9 cellular contexts compared by ENCODE assay signal in the genomic region with DNA sequence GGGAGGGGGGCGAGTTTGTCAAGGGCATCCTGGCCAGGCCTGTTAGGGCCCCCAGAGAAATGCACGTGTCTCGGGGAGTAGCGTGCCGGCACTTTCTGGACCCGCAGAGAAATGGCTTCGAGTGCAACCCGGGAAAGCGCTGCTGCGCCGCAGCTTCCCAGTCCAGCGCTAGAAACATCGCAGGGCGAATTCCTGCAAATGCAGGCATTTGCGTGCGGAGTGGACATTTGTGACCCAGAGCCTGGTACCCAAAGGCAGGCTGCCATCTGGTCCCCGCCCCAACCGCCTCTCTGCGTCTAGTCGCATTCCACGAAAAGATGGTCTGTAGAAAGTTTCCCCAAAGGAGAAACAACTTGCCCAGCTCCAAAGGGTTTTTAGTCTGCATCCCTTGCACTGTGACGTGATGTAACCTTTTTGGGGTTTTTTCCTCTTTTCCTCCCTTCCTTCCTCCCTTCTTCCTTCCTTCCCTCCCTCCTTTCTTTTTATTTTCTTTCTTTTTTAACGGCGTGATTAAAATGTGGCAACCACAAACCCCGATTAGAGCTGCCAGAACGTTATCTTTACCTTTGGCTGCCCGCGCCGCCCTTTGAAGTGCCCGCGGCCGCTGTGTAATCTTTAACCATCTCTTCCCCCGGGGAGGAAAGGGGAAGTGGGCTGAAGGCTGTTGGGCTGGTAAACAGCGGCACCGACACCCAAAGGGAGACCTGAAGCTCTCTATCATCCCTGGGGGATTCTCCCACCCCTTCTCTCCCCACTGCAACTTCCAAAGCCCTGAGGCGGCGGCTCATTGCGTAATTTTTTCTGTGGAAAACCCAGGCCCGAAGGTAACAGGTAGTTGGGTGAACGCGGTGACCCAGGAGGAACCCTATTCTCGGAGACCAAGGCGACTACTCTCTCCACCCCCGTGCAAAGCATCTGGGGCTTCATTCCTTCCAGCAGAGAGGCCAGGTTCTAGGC. TPM values are rescaled to one million over a fixed set of nuclear protein-coding genes. Genes with fewer than 3 reads are reported as not detected.
DNase-seq lines count a peak whose midpoint lies in the region; ATAC-seq and TF ChIP-seq lines count a peak whose summit lies in the region.
"Had no signal": no experiment of that assay in that cellular context is flagged by ENCODE, and none has a peak within 500 bp of the region (broad histone marks: within the 10 kb centered on the region; RNA-seq: fewer than 3 reads in every experiment).

No MANE protein-coding gene starts in this region.

- intact Hi-C loops in vagina (cut with DNase I) = no loop called here

- no peak for TF ChIP-seq POLR2A in vagina (IDR thresholded peaks at IDR 0.05)

- DNase-seq in BE2C = peak; percentile 42
- peak; percentile 68 for DNase-seq in KBM-7
- DNase-seq in caudate nucleus (lab: John Stamatoyannopoulos, UW) = peak in 12 of 61 donors; percentile 10 to 47 (median 27)
- peak; percentile 62 for DNase-seq in midbrain (lab: John Stamatoyannopoulos, UW)
- no peak for DNase-seq in vagina (ENCODE audit: extremely low spot score in 2 of 2)
- DNase-seq in NK-92 (lab: John Stamatoyannopoulos, UW; ENCODE audit: unreplicated experiment) = no peak
- no peak for DNase-seq in NCI-H526 treated with DMSO at 0.1 percent for 48 hours (lab: John Stamatoyannopoulos, UW)

- no peak for TF ChIP-seq CTCF in BE2C (IDR thresholded peaks at IDR 0.05; ENCODE audit: low read depth, low read length)
- no peak for TF ChIP-seq CTCF in vagina (IDR thresholded peaks at IDR 0.05)

- H3K4me1 ChIP-seq in BE2C = peaks cover 6% of the 10 kb centered on the region; the same call in 1 of the 2 replicates
- peaks cover 18% of the 10 kb centered on the region for H3K4me1 ChIP-seq in vagina

- peak; percentile 59 for ATAC-seq in GM19025 (IDR thresholded peaks at IDR 0.05; ENCODE audit: low read depth, unreplicated experiment)

- H3K27ac ChIP-seq in caudate nucleus (ENCODE audit: low read depth, low read length) (peak overlapping the region; percentile 33), vagina (no peak overlapping the region)
- H3K27ac ChIP-seq: HL-60 had no signal

- H3K9me3 ChIP-seq in BE2C = peaks cover 4% of the 10 kb centered on the region
- no peaks in the 10 kb centered on the region for H3K9me3 ChIP-seq in vagina

- in situ Hi-C loops in KBM-7 (cut with MboI; ENCODE audit: low pct_unique_long_range_greater_than_20kb, low sequenced_read_pairs) = no loop called here

- H3K36me3 ChIP-seq in BE2C (no peaks in the 10 kb centered on the region), vagina (no peaks in the 10 kb centered on the region)

- no peaks in the 10 kb centered on the region for H3K27me3 ChIP-seq in BE2C
- H3K27me3 ChIP-seq in vagina = peaks cover 6% of the 10 kb centered on the region

- peak overlapping the region; percentile 86 for H3K4me3 ChIP-seq in BE2C (ENCODE audit: low read depth, low read length)
- H3K4me3 ChIP-seq in vagina = peak overlapping the region; percentile 44 to 53

RNA-seq across cellular contexts. Expression of gene LGR5, which starts 1.1 kb away (rescaled TPM):
- 16.3 TPM for polyA plus RNA-seq in BE2C (2012; ENCODE audit: insufficient read depth, insufficient read length, low read depth)
- 2.7 TPM for total RNA-seq in vagina

Comparison
In these comparisons a context has a peak if more than half of its experiments do, and no peak if none do; other contexts are left out.
1. DNase-seq: peak in BE2C (single experiment), KBM-7 (single experiment) and midbrain (single experiment); none in vagina (0 of 2), NK-92 (single experiment) and NCI-H526 treated with DMSO at 0.1 percent for 48 hours (single experiment).